In genomic region chr9:36893148-36893547, GRCh38 we compare ENCODE assay signal across 17 cellular contexts.
"Had no signal": no experiment of that assay in that cellular context is flagged by ENCODE, and none has a peak within 500 bp of the region (broad histone marks: within the 10 kb centered on the region; RNA-seq: fewer than 3 reads in every experiment).

No MANE protein-coding gene starts in this region.

- H3K9me3 ChIP-seq: spleen, upper lobe of right lung had no signal

- H3K4me3 ChIP-seq: cardiac muscle cell, coronary artery, spleen, upper lobe of right lung had no signal

- H3K36me3 Mint-ChIP-seq: activated naive CD8-positive, alpha-beta T cell treated with anti-CD3 and anti-CD28 coated beads, Interleukin-2, amount 10 ng/mL, durations not matched to agents 7 days and 5 days; T-cell had no signal

- H3K4me1 Mint-ChIP-seq: activated CD4-positive, alpha-beta memory T cell treated with anti-CD3 and anti-CD28 coated beads, Interleukin-2, amount 10 ng/mL, durations not matched to agents 7 days and 5 days; activated CD4-positive, alpha-beta T cell treated with anti-CD3 and anti-CD28 coated beads for 36 hours; activated naive CD8-positive, alpha-beta T cell treated with anti-CD3 and anti-CD28 coated beads, Interleukin-2, amount 10 ng/mL, durations not matched to agents 7 days and 5 days; T-cell had no signal

- ATAC-seq: activated CD4-positive, alpha-beta T cell treated with anti-CD3 and anti-CD28 coated beads for 36 hours; left lobe of liver; right cardiac atrium; T-cell; upper lobe of right lung had no signal

- H3K36me3 ChIP-seq: cardiac muscle cell, upper lobe of right lung had no signal

- H3K9me3 Mint-ChIP-seq: activated CD4-positive, alpha-beta memory T cell treated with anti-CD3 and anti-CD28 coated beads, Interleukin-2, amount 10 ng/mL, durations not matched to agents 7 days and 5 days; activated naive CD8-positive, alpha-beta T cell treated with anti-CD3 and anti-CD28 coated beads, Interleukin-2, amount 10 ng/mL, durations not matched to agents 7 days and 5 days; T-cell had no signal

- H3K27ac ChIP-seq: cardiac muscle cell, coronary artery, spleen, upper lobe of right lung, VCaP had no signal

- H3K4me1 ChIP-seq: spleen, upper lobe of right lung had no signal

- H3K4me3 Mint-ChIP-seq: activated CD4-positive, alpha-beta memory T cell treated with anti-CD3 and anti-CD28 coated beads, Interleukin-2, amount 10 ng/mL, durations not matched to agents 7 days and 5 days; activated CD4-positive, alpha-beta T cell treated with anti-CD3 and anti-CD28 coated beads for 36 hours; activated naive CD8-positive, alpha-beta T cell treated with anti-CD3 and anti-CD28 coated beads, Interleukin-2, amount 10 ng/mL, durations not matched to agents 7 days and 5 days; T-cell had no signal

- DNase-seq: activated CD4-positive, alpha-beta memory T cell treated with anti-CD3 and anti-CD28 coated beads, Interleukin-2, amount 10 ng/mL, durations not matched to agents 7 days and 5 days; activated CD4-positive, alpha-beta T cell treated with anti-CD3 and anti-CD28 coated beads for 36 hours; activated naive CD8-positive, alpha-beta T cell treated with anti-CD3 and anti-CD28 coated beads, Interleukin-2, amount 10 ng/mL, durations not matched to agents 7 days and 5 days; activated T-cell treated with anti-CD3 and anti-CD28 coated beads, Interleukin-2, amount 50 U/mL, for 48 hours; effector memory CD4-positive, alpha-beta T cell; glutamatergic neuron; mammary epithelial cell; right cardiac atrium; spleen; stimulated activated CD4-positive, alpha-beta T cell treated with anti-CD3 and anti-CD28 coated beads, Interleukin-1b, Interleukin-23, amount 100 ng/mL, for 48 hours; stimulated activated naive CD4-positive, alpha-beta T cell treated with Interleukin-2 at 50 U/mL for 16 hours; upper lobe of right lung had no signal

- H3K27ac Mint-ChIP-seq: activated CD4-positive, alpha-beta memory T cell treated with anti-CD3 and anti-CD28 coated beads, Interleukin-2, amount 10 ng/mL, durations not matched to agents 7 days and 5 days; activated CD4-positive, alpha-beta T cell treated with anti-CD3 and anti-CD28 coated beads for 36 hours; activated naive CD8-positive, alpha-beta T cell treated with anti-CD3 and anti-CD28 coated beads, Interleukin-2, amount 10 ng/mL, durations not matched to agents 7 days and 5 days; T-cell had no signal
